ENCODE assay signal across 37 cellular contexts in genomic region chr10:22531441-22531840, GRCh38.
"Had no signal": no experiment of that assay in that cellular context is flagged by ENCODE, and none has a peak within 500 bp of the region (broad histone marks: within the 10 kb centered on the region; RNA-seq: fewer than 3 reads in every experiment).

No MANE protein-coding gene starts in this region.

- H3K27ac ChIP-seq: adrenal gland, body of pancreas, coronary artery, foreskin keratinocyte, gastrocnemius medialis, heart left ventricle, WERI-Rb-1 had no signal

- H3K4me3 Mint-ChIP-seq: activated B cell treated with CpG ODN at 0.5 μM for 24 hours; activated CD4-positive, alpha-beta memory T cell treated with anti-CD3 and anti-CD28 coated beads for 36 hours; activated CD8-positive, alpha-beta memory T cell treated with anti-CD3 and anti-CD28 coated beads, Interleukin-2, amount 10 ng/mL, durations not matched to agents 7 days and 5 days; activated CD8-positive, alpha-beta T cell treated with anti-CD3 and anti-CD28 coated beads, Interleukin-2, amount 10 ng/mL, durations not matched to agents 7 days and 5 days; activated naive CD4-positive, alpha-beta T cell treated with anti-CD3 and anti-CD28 coated beads for 36 hours; activated naive CD4-positive, alpha-beta T cell treated with anti-CD3 and anti-CD28 coated beads, Interleukin-2, amount 50 U/mL, for 24 hours; activated naive CD8-positive, alpha-beta T cell treated with anti-CD3 and anti-CD28 coated beads for 36 hours; activated naive CD8-positive, alpha-beta T cell treated with anti-CD3 and anti-CD28 coated beads, Interleukin-2, amount 50 U/mL, for 24 hours; activated T-helper 1 cell treated with anti-CD3 and anti-CD28 coated beads, Interleukin-12 subunit alpha, Interleukin-12 subunit beta, Interleukin-2, Interleukin-4 antibody, amounts not matched to agents 30 ng/mL and 10 ng/mL and 1 ng/mL, durations not matched to agents 14 hours and 24 hours and 36 hours; dendritic cell treated with granulocyte-macrophage colony-stimulating factor and Interleukin-4, amounts not matched to agents 40 ng/mL and 50 ng/mL, for 4 days; endodermal cell; T-helper 17 cell; T-helper 2 cell treated with Interferon-gamma antibody and Interleukin-4, amounts not matched to agents 5 μg/mL and 100 μg/mL, for 36 hours had no signal

- H3K9me3 ChIP-seq: gastrocnemius medialis had no signal

- H3K4me1 Mint-ChIP-seq: activated B cell treated with CpG ODN at 0.5 μM for 24 hours; activated CD8-positive, alpha-beta memory T cell treated with anti-CD3 and anti-CD28 coated beads, Interleukin-2, amount 10 ng/mL, durations not matched to agents 7 days and 5 days; activated naive CD4-positive, alpha-beta T cell treated with anti-CD3 and anti-CD28 coated beads, Interleukin-2, amount 50 U/mL, for 24 hours; activated naive CD8-positive, alpha-beta T cell treated with anti-CD3 and anti-CD28 coated beads for 36 hours; endodermal cell; T-helper 17 cell had no signal

- ATAC-seq: activated CD4-positive, CD25-positive, alpha-beta regulatory T cell treated with anti-CD3 and anti-CD28 coated beads, Interleukin-2, amount 50 U/mL, for 24 hours; activated CD8-positive, alpha-beta memory T cell treated with anti-CD3 and anti-CD28 coated beads, Interleukin-2, amount 10 ng/mL, durations not matched to agents 7 days and 5 days; activated CD8-positive, alpha-beta T cell treated with anti-CD3 and anti-CD28 coated beads, Interleukin-2, amount 10 ng/mL, durations not matched to agents 7 days and 5 days; activated naive CD8-positive, alpha-beta T cell treated with anti-CD3 and anti-CD28 coated beads, Interleukin-2, amount 50 U/mL, for 24 hours; body of pancreas; esophagus mucosa; foreskin keratinocyte; gastrocnemius medialis; heart left ventricle; T-helper 17 cell had no signal

- H3K27me3 Mint-ChIP-seq: activated CD4-positive, alpha-beta memory T cell treated with anti-CD3 and anti-CD28 coated beads for 36 hours; activated naive CD8-positive, alpha-beta T cell treated with anti-CD3 and anti-CD28 coated beads for 36 hours; activated naive CD8-positive, alpha-beta T cell treated with anti-CD3 and anti-CD28 coated beads, Interleukin-2, amount 50 U/mL, for 24 hours; T-helper 17 cell had no signal

- H3K27me3 ChIP-seq: adrenal gland, body of pancreas, dorsolateral prefrontal cortex, gastrocnemius medialis, heart left ventricle had no signal

- DNase-seq: activated B cell treated with CpG ODN at 0.5 μM for 24 hours; activated CD4-positive, alpha-beta memory T cell treated with anti-CD3 and anti-CD28 coated beads for 36 hours; activated CD4-positive, alpha-beta T cell treated with anti-CD3 and anti-CD28 coated beads for 48 hours; activated CD8-positive, alpha-beta memory T cell treated with anti-CD3 and anti-CD28 coated beads, Interleukin-2, amount 10 ng/mL, durations not matched to agents 7 days and 5 days; activated CD8-positive, alpha-beta memory T cell treated with anti-CD3 and anti-CD28 coated beads, Interleukin-2, amount 50 U/mL, for 4 hours; activated CD8-positive, alpha-beta T cell treated with anti-CD3 and anti-CD28 coated beads, Interleukin-2, amount 10 ng/mL, durations not matched to agents 7 days and 5 days; activated effector memory CD4-positive, alpha-beta T cell treated with anti-CD3 and anti-CD28 coated beads, Interleukin-2, amount 50 U/mL, for 16 hours; activated naive CD4-positive, alpha-beta T cell treated with anti-CD3 and anti-CD28 coated beads for 36 hours; activated naive CD8-positive, alpha-beta T cell treated with anti-CD3 and anti-CD28 coated beads for 36 hours; activated naive CD8-positive, alpha-beta T cell treated with anti-CD3 and anti-CD28 coated beads, Interleukin-2, amount 50 U/mL, for 24 hours; activated T-cell treated with anti-CD3 and anti-CD28 coated beads, Interleukin-2, amount 50 U/mL, for 1 hour; activated T-cell treated with anti-CD3 and anti-CD28 coated beads, Interleukin-2, amount 50 U/mL, for 48 hours; adrenal gland; amygdala; aorta; body of pancreas; central memory CD4-positive, alpha-beta T cell; cerebellar nuclear complex; dorsolateral prefrontal cortex; effector memory CD4-positive, alpha-beta T cell; endodermal cell; foreskin keratinocyte; gastrocnemius medialis; glutamatergic neuron; heart left ventricle; T-helper 1 cell; T-helper 17 cell; T1000; WERI-Rb-1 had no signal

- H3K36me3 ChIP-seq: gastrocnemius medialis, WERI-Rb-1 had no signal

- H3K27ac Mint-ChIP-seq: activated B cell treated with CpG ODN at 0.5 μM for 24 hours; activated CD4-positive, alpha-beta memory T cell treated with anti-CD3 and anti-CD28 coated beads for 36 hours; activated CD8-positive, alpha-beta memory T cell treated with anti-CD3 and anti-CD28 coated beads, Interleukin-2, amount 10 ng/mL, durations not matched to agents 7 days and 5 days; activated CD8-positive, alpha-beta T cell treated with anti-CD3 and anti-CD28 coated beads, Interleukin-2, amount 10 ng/mL, durations not matched to agents 7 days and 5 days; activated naive CD4-positive, alpha-beta T cell treated with anti-CD3 and anti-CD28 coated beads for 36 hours; activated naive CD4-positive, alpha-beta T cell treated with anti-CD3 and anti-CD28 coated beads, Interleukin-2, amount 50 U/mL, for 24 hours; activated naive CD8-positive, alpha-beta T cell treated with anti-CD3 and anti-CD28 coated beads for 36 hours; activated naive CD8-positive, alpha-beta T cell treated with anti-CD3 and anti-CD28 coated beads, Interleukin-2, amount 50 U/mL, for 24 hours; activated T-helper 1 cell treated with anti-CD3 and anti-CD28 coated beads, Interleukin-12 subunit alpha, Interleukin-12 subunit beta, Interleukin-2, Interleukin-4 antibody, amounts not matched to agents 30 ng/mL and 10 ng/mL and 1 ng/mL, durations not matched to agents 14 hours and 24 hours and 36 hours; activated T-helper 2 cell treated with anti-CD3 and anti-CD28 coated beads, Interferon-gamma antibody, Interleukin-2, Interleukin-4, amounts not matched to agents 10 μg/mL and 5 μg/mL and 100 μg/mL, durations not matched to agents 14 hours and 24 hours and 36 hours; dendritic cell treated with granulocyte-macrophage colony-stimulating factor and Interleukin-4, amounts not matched to agents 40 ng/mL and 50 ng/mL, for 4 days; endodermal cell; T-helper 2 cell treated with Interferon-gamma antibody and Interleukin-4, amounts not matched to agents 5 μg/mL and 100 μg/mL, for 36 hours had no signal

- H3K4me3 ChIP-seq: adrenal gland, body of pancreas, coronary artery, dorsolateral prefrontal cortex, gastrocnemius medialis, heart left ventricle had no signal

- H3K4me1 ChIP-seq: body of pancreas, foreskin keratinocyte, gastrocnemius medialis had no signal
